Comparison of ENCODE assay signal across 1 cellular context in the genomic region with DNA sequence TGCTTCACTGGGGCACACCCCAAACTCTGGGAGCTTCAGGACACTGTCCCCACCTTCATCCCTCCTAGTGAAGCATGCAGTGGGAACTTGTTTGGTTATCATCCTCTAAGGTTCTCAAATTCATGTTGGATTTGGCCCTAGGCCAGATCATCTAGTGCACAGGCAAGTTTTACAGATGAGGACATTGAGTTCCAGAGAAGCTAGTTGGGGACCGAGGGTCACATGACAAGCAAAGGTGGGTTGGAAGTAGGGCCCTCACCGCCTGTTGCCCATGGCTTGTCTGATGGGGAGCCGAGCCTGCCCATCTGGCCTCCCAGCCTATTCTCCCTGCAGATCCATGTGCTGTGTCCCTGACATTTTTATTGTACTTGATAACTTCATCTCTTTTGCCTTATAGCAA.
TF ChIP-seq lines count a peak whose summit lies in the region.

No MANE protein-coding gene starts in this region.

TF ChIP-seq in K562, 482 proteins besides CTCF, POLR2A, EP300 and RAD21:
- TF ChIP-seq KLF16 (IDR thresholded peaks at IDR 0.05) (no peak), MEIS2 (IDR thresholded peaks at IDR 0.05; ENCODE audit: partially characterized antibody) (no peak), ETV6 (IDR thresholded peaks at IDR 0.05; ENCODE audit: borderline replicate concordance in 1 of 2, low read depth in 2 of 2, low read length in 1 of 2) (no peak), ETV6 (CRISPR knock-in tag; IDR thresholded peaks at IDR 0.05; ENCODE audit: borderline replicate concordance) (no peak), JUNB (CRISPR knock-in tag; conservative IDR thresholded peaks at IDR 0.05) (no peak), PTBP1 (IDR thresholded peaks at IDR 0.05; ENCODE audit: low read depth, low read length) (no peak), HMG20B (CRISPR knock-in tag; IDR thresholded peaks at IDR 0.05) (no peak), NFIC (IDR thresholded peaks at IDR 0.05) (peak; percentile 72)
- TF ChIP-seq, protein P1, sequence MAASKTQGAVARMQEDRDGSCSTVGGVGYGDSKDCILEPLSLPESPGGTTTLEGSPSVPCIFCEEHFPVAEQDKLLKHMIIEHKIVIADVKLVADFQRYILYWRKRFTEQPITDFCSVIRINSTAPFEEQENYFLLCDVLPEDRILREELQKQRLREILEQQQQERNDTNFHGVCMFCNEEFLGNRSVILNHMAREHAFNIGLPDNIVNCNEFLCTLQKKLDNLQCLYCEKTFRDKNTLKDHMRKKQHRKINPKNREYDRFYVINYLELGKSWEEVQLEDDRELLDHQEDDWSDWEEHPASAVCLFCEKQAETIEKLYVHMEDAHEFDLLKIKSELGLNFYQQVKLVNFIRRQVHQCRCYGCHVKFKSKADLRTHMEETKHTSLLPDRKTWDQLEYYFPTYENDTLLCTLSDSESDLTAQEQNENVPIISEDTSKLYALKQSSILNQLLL (CRISPR knock-in tag; IDR thresholded peaks at IDR 0.05; ENCODE audit: borderline replicate concordance) = no peak
- TF ChIP-seq, protein P2, sequence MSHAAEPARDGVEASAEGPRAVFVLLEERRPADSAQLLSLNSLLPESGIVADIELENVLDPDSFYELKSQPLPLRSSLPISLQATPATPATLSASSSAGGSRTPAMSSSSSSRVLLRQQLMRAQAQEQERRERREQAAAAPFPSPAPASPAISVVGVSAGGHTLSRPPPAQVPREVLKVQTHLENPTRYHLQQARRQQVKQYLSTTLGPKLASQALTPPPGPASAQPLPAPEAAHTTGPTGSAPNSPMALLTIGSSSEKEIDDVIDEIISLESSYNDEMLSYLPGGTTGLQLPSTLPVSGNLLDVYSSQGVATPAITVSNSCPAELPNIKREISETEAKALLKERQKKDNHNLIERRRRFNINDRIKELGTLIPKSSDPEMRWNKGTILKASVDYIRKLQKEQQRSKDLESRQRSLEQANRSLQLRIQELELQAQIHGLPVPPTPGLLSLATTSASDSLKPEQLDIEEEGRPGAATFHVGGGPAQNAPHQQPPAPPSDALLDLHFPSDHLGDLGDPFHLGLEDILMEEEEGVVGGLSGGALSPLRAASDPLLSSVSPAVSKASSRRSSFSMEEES (CRISPR knock-in tag; IDR thresholded peaks at IDR 0.05) = peak; percentile 58
